Comparison of ENCODE assay signal across 8 cellular contexts in the genomic region with DNA sequence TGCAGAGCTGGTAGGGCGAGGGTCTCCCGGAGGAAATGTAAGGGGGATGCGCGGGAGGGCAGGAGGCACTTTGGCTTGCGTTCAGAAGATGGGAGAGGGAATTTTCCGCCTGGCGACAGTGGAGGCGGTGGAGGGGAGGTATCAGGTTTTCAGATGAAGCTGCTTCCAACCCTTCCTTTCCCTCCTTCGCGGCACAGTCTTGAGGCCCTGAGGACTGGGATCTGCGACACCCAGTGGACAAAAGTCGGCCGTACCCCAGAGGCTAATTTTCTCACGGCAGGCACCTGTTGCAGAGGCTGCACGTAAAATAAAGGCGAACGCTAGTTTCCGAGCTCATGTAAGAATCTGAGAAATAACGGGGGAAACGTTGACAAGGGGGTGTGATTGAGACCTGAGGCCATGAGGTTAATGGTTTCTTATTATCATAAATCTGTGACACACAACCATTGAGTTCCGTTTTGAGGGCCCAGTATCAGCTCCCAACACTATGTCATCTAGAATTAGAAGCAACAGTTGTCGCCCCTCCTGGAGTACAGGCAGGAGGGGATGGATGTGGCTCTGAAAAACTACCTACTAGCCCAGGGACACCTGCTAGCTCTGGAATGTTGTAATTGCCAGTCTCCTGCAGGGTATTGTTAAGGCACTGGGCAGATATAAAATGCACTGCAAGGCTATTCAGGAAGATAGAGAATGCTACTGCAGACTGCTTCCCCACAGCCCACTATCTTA. TPM values are rescaled to one million over a fixed set of nuclear protein-coding genes. Genes with fewer than 3 reads are reported as not detected.
DNase-seq lines count a peak whose midpoint lies in the region; ATAC-seq and TF ChIP-seq lines count a peak whose summit lies in the region.

No MANE protein-coding gene starts in this region.

- intact Hi-C loops in PC-9 (cut with micrococcal nuclease; ENCODE audit: unreplicated experiment) (no loop called here), upper lobe of right lung (cut with DNase I) (no loop called here)

- H2AFZ ChIP-seq in PC-9, result no peak overlapping the region

- H3K4me2 ChIP-seq in PC-9, result no peak overlapping the region

- BruUV-seq in PC-9 (replicated peaks; lab: Mats Ljungman, UMichigan), result no TSS peak

- no peaks in the 10 kb centered on the region for H3K9me3 ChIP-seq in HUES48 (ENCODE audit: control insufficient read depth, insufficient read depth, low read length)
- no peaks in the 10 kb centered on the region for H3K9me3 ChIP-seq in PC-9 (ENCODE audit: insufficient read depth, low read depth)
- H3K9me3 ChIP-seq in upper lobe of right lung, result no peaks in the 10 kb centered on the region

- CTCF ChIA-PET in PC-9 (lab: Charles Lee), result interaction anchor here (0.6 kb wide), 1 partner anchor 54 kb away, joined by 4 read pairs; no protein-coding TSS in a partner anchor

- H3K27me3 ChIP-seq in HUES48 (ENCODE audit: control insufficient read depth, insufficient read depth, low read length) (peaks cover 33% of the 10 kb centered on the region), PC-9 (ENCODE audit: insufficient read depth, low read depth) (peaks cover 43% of the 10 kb centered on the region; the same call in 1 of the 2 replicates), upper lobe of right lung (no peaks in the 10 kb centered on the region)

- H3K9ac ChIP-seq in HUES48 (ENCODE audit: low read depth, low read length), result no peak overlapping the region

- H4K20me1 ChIP-seq in PC-9 (ENCODE audit: insufficient read depth), result no peaks in the 10 kb centered on the region

- H3K79me2 ChIP-seq in PC-9 (ENCODE audit: low read depth), result no peaks in the 10 kb centered on the region

- H3K4me1 ChIP-seq in HUES48 (ENCODE audit: control insufficient read depth, insufficient read depth, low read length) (peaks cover 14% of the 10 kb centered on the region), PC-9 (replicated peaks; ENCODE audit: insufficient read depth) (no peaks in the 10 kb centered on the region), upper lobe of right lung (no peaks in the 10 kb centered on the region)

- H3K36me3 ChIP-seq in HUES48 (ENCODE audit: control insufficient read depth, insufficient read depth, low read length) (no peaks in the 10 kb centered on the region), PC-9 (ENCODE audit: low read depth) (no peaks in the 10 kb centered on the region), upper lobe of right lung (no peaks in the 10 kb centered on the region)

- TF ChIP-seq CTCF in PC-9 (conservative IDR thresholded peaks at IDR 0.05), result 0 out of 2 replicates have a peak, but pooled peaks have one; percentile 17
- peak; percentile 43 for TF ChIP-seq CTCF in upper lobe of right lung (IDR thresholded peaks at IDR 0.05)

- POLR2A ChIA-PET in PC-9 (lab: Charles Lee; ENCODE audit: unreplicated experiment), result interaction anchor here (0.5 kb wide), 1 partner anchor 13 kb away, joined by 3 read pairs; no protein-coding TSS in a partner anchor

- peak; percentile 36 for ATAC-seq in GM19463 (IDR thresholded peaks at IDR 0.05; ENCODE audit: unreplicated experiment)
- peak; percentile 79 for ATAC-seq in upper lobe of right lung

- DNase-seq in COLO668 (lab: John Stamatoyannopoulos, UW; ENCODE audit: unreplicated experiment) (peak; percentile 36), PC-9 (peak in 1 of 2 experiments; percentile 47), globus pallidus (ENCODE audit: low spot score) (peak; percentile 43), occipital lobe (lab: John Stamatoyannopoulos, UW) (peak; percentile 46), upper lobe of right lung (peak; percentile 64)
- DNase-seq in activated gamma-delta T cell treated with anti-CD3 and anti-CD28 coated beads, Interleukin-2, amount 50 U/mL, for 16 hours (ENCODE audit: low read depth), result peak; percentile 23

- H3K27ac ChIP-seq in HUES48 (ENCODE audit: low read depth, low read length) (no peak overlapping the region), PC-9 (no peak overlapping the region), upper lobe of right lung (no peak overlapping the region)

- peak overlapping the region; percentile 74 for H3K4me3 ChIP-seq in HUES48 (ENCODE audit: low read depth, low read length)
- no peak overlapping the region for H3K4me3 ChIP-seq in PC-9
- H3K4me3 ChIP-seq in upper lobe of right lung, result peak overlapping the region; percentile 58

- no peaks in the 10 kb centered on the region for H3F3A ChIP-seq in PC-9 (ENCODE audit: insufficient read depth, low read depth)

- H3K9me2 ChIP-seq in PC-9 (ENCODE audit: insufficient read depth), result no peaks in the 10 kb centered on the region

RNA-seq across cellular contexts. Expression of a gene that starts 1.1 kb away (rescaled TPM):
- not detected in 2 replicates for total RNA-seq in PC-9 (2021)
- total RNA-seq in occipital lobe, result 12.0 TPM
- 1.6 TPM for total RNA-seq in upper lobe of right lung

RNA-seq across cellular contexts. Expression of a gene that starts 37.4 kb away (rescaled TPM):
- total RNA-seq in PC-9 (2021) (not detected in 2 replicates), occipital lobe (43.8 TPM), upper lobe of right lung (1.0 TPM)

RNA-seq across cellular contexts. Expression of a gene that starts 43.4 kb away (rescaled TPM):
- total RNA-seq in PC-9 (2021), result 4.5 and 6.4 TPM in 2 replicates
- 12.3 TPM for total RNA-seq in occipital lobe
- 13.6 TPM for total RNA-seq in upper lobe of right lung

RNA-seq across cellular contexts. Expression of a gene that starts 52.9 kb away (rescaled TPM):
- total RNA-seq in PC-9 (2021), result 28.5 and 35.7 TPM in 2 replicates
- 88.1 TPM for total RNA-seq in occipital lobe
- total RNA-seq in upper lobe of right lung, result 16.0 TPM

Comparison
In these comparisons a context has a peak if more than half of its experiments do, and no peak if none do; other contexts are left out.
1. RNA of a gene that starts 37.4 kb away (total RNA-seq): 43.8 TPM in occipital lobe (single experiment); 1.0 TPM in upper lobe of right lung (single experiment) and not detected in PC-9; every median in the first group is over 10 times any median in the second.